Comparison of ENCODE assay signal across 19 cellular contexts in genomic region chr1:41274827-41275519, GRCh38. TPM values are rescaled to one million over a fixed set of nuclear protein-coding genes. Genes with fewer than 3 reads are reported as not detected.
DNase-seq lines count a peak whose midpoint lies in the region; ATAC-seq, FAIRE-seq and TF ChIP-seq lines count a peak whose summit lies in the region.
"Had no signal": no experiment of that assay in that cellular context is flagged by ENCODE, and none has a peak within 500 bp of the region (broad histone marks: within the 10 kb centered on the region; RNA-seq: fewer than 3 reads in every experiment).

No MANE protein-coding gene starts in this region.

- no peaks in the 10 kb centered on the region for H3K79me2 ChIP-seq in HepG2 (ENCODE audit: insufficient read depth, low read length)

- DNase-seq in right lobe of liver = no peak
- DNase-seq in HepG2 (ENCODE audit: low spot score) = no peak
- peak; percentile 87 for DNase-seq in SIG-M5 (lab: John Stamatoyannopoulos, UW)
- DNase-seq in glutamatergic neuron = no peak
- DNase-seq in upper lobe of right lung = no peak
- no peak for DNase-seq in activated CD8-positive, alpha-beta memory T cell treated with anti-CD3 and anti-CD28 coated beads, Interleukin-2, amount 50 U/mL, for 4 hours
- no peak for DNase-seq in left colon
- DNase-seq: activated CD4-positive, alpha-beta memory T cell treated with anti-CD3 and anti-CD28 coated beads, Interleukin-2, amount 10 ng/mL, durations not matched to agents 7 days and 5 days; kidney glomerular epithelial cell; MM.1S; NCI-H2107; NCI-H748 treated with DMSO at 0.1 percent for 48 hours; Peyer's patch; T-cell had no signal

- POLR2A ChIA-PET in HepG2 (lab: Yijun Ruan, JAX) = no interaction called here

- TF ChIP-seq POLR2A in right lobe of liver (IDR thresholded peaks at IDR 0.05) (no peak), HepG2 (IDR thresholded peaks at IDR 0.05; ENCODE audit: insufficient read depth in 1 of 2, low read depth in 2 of 2, low read length in 2 of 2) (no peak)

- in situ Hi-C loops in HepG2 (cut with HindIII; ENCODE audit: extremely low pct_ligation_motif_present, low pct_unique_long_range_greater_than_20kb) = no loop called here

- no TSS peak for BruUV-seq in HepG2 (replicated peaks; lab: Mats Ljungman, UMichigan)

- no peaks in the 10 kb centered on the region for H3K4me1 ChIP-seq in right lobe of liver
- no peaks in the 10 kb centered on the region for H3K4me1 ChIP-seq in HepG2 (ENCODE audit: insufficient read depth, low read length)
- H3K4me1 ChIP-seq in upper lobe of right lung = no peaks in the 10 kb centered on the region
- H3K4me1 ChIP-seq: breast epithelium, Peyer's patch had no signal

- intact Hi-C loops in right lobe of liver (cut with DNase I) (loop anchor here in 1 of 2 donors (5.0 kb wide), 1 partner anchor 142 kb away; no protein-coding TSS in a partner anchor), HepG2 (cut with micrococcal nuclease; ENCODE audit: unreplicated experiment) (no loop called here), upper lobe of right lung (cut with DNase I) (loop anchor here (5.0 kb wide), 1 partner anchor 142 kb away; no protein-coding TSS in a partner anchor), left colon (cut with DNase I, micrococcal nuclease) (loop anchor here (5.0 to 10.0 kb wide), 2 partner anchors 140 to 142 kb away; no protein-coding TSS in a partner anchor)

- no peak for TF ChIP-seq RAD21 in HepG2 (CRISPR knock-in tag; IDR thresholded peaks at IDR 0.05)

- no peak overlapping the region for H3K4me3 ChIP-seq in right lobe of liver
- H3K4me3 ChIP-seq in HepG2 (replicated peaks in 1 of 3; ENCODE audit: insufficient read depth in 1 of 3, low read depth in 2 of 3, low read length in 3 of 3) = no peak overlapping the region
- no peak overlapping the region for H3K4me3 ChIP-seq in upper lobe of right lung
- H3K4me3 ChIP-seq: breast epithelium, esophagus muscularis mucosa, mucosa of descending colon, Peyer's patch had no signal

- H3K27me3 Mint-ChIP-seq in glutamatergic neuron (ENCODE audit: unreplicated experiment) = peaks cover 4% of the 10 kb centered on the region

- no peaks in the 10 kb centered on the region for H4K20me1 ChIP-seq in HepG2 (ENCODE audit: insufficient read depth, low read length)

- H3K27ac ChIP-seq in right lobe of liver = no peak overlapping the region
- H3K27ac ChIP-seq in HepG2 (ENCODE audit: extremely low read length, insufficient read depth, low read length) = no peak overlapping the region
- H3K27ac ChIP-seq in upper lobe of right lung = no peak overlapping the region
- H3K27ac ChIP-seq: breast epithelium, esophagus muscularis mucosa, Peyer's patch, VCaP had no signal

- no peak overlapping the region for H3K9ac ChIP-seq in HepG2 (ENCODE audit: insufficient read depth, low read depth, low read length)

- peak overlapping the region; percentile 53 for H3K4me3 Mint-ChIP-seq in glutamatergic neuron (ENCODE audit: unreplicated experiment)
- H3K4me3 Mint-ChIP-seq: activated CD4-positive, alpha-beta memory T cell treated with anti-CD3 and anti-CD28 coated beads, Interleukin-2, amount 10 ng/mL, durations not matched to agents 7 days and 5 days; T-cell had no signal

- H3K9me3 Mint-ChIP-seq in glutamatergic neuron (ENCODE audit: unreplicated experiment) = peaks cover 5% of the 10 kb centered on the region
- H3K9me3 Mint-ChIP-seq: activated CD4-positive, alpha-beta memory T cell treated with anti-CD3 and anti-CD28 coated beads, Interleukin-2, amount 10 ng/mL, durations not matched to agents 7 days and 5 days; T-cell had no signal

- no peak for FAIRE-seq in HepG2 (lab: Jason Lieb, UNC)

- no peak for TF ChIP-seq EP300 in HepG2 (IDR thresholded peaks at IDR 0.05; ENCODE audit: low read depth in 2 of 2, low read length in 2 of 2)
- no peak for TF ChIP-seq EP300 in HepG2 (CRISPR knock-in tag; IDR thresholded peaks at IDR 0.05; ENCODE audit: borderline replicate concordance)

- peaks cover 32% of the 10 kb centered on the region for H3K4me1 Mint-ChIP-seq in glutamatergic neuron (ENCODE audit: low read depth, unreplicated experiment)
- H3K4me1 Mint-ChIP-seq: activated CD4-positive, alpha-beta memory T cell treated with anti-CD3 and anti-CD28 coated beads, Interleukin-2, amount 10 ng/mL, durations not matched to agents 7 days and 5 days; T-cell had no signal

- ATAC-seq in right lobe of liver (peak in 3 of 4 donors; percentile 32 to 47 (median 43)), HepG2 (no peak), upper lobe of right lung (peak; percentile 80), HG02840 (IDR thresholded peaks at IDR 0.05; ENCODE audit: low FRiP score, unreplicated experiment) (no peak), left colon (no peak)
- ATAC-seq: mucosa of descending colon, T-cell had no signal

- 50% methylated on average over 4 of the region's 4 CpGs for WGBS in right lobe of liver (ENCODE audit: insufficient coverage, low coverage, low lambda C conversion rate, missing lambda C conversion rate)
- WGBS in HepG2 (ENCODE audit: low lambda C conversion rate) = 13% methylated on average over 4 of the region's 4 CpGs

- TF ChIP-seq CTCF in right lobe of liver (IDR thresholded peaks at IDR 0.05) (no peak), HepG2 (CRISPR knock-in tag; IDR thresholded peaks at IDR 0.05) (no peak), glutamatergic neuron (IDR thresholded peaks at IDR 0.05; ENCODE audit: partially characterized antibody, unreplicated experiment) (no peak), upper lobe of right lung (IDR thresholded peaks at IDR 0.05) (no peak)

- peak overlapping the region; percentile 71 for H3K27ac Mint-ChIP-seq in glutamatergic neuron (ENCODE audit: unreplicated experiment)
- H3K27ac Mint-ChIP-seq: activated CD4-positive, alpha-beta memory T cell treated with anti-CD3 and anti-CD28 coated beads, Interleukin-2, amount 10 ng/mL, durations not matched to agents 7 days and 5 days; T-cell had no signal

- CTCF ChIA-PET in HepG2 (lab: Yijun Ruan, JAX; ENCODE audit: low intra/inter-chr PET ratio, low total read pairs) = no interaction called here

- no peaks in the 10 kb centered on the region for H3K36me3 ChIP-seq in right lobe of liver
- H3K36me3 ChIP-seq in HepG2 (replicated peaks in 1 of 2; ENCODE audit: control insufficient read depth in 1 of 2, insufficient read depth in 2 of 2, low read length in 2 of 2) = no peaks in the 10 kb centered on the region
- no peaks in the 10 kb centered on the region for H3K36me3 ChIP-seq in upper lobe of right lung
- H3K36me3 ChIP-seq: breast epithelium, esophagus muscularis mucosa, Peyer's patch had no signal

- H3K27me3 ChIP-seq in right lobe of liver (no peaks in the 10 kb centered on the region), HepG2 (ENCODE audit: control insufficient read depth in 1 of 2, insufficient read depth in 2 of 2, low read length in 2 of 2) (peaks cover 3 to 15% of the 10 kb centered on the region in 2 experiments; a peak in 2 of 5 replicates), upper lobe of right lung (peaks cover 13% of the 10 kb centered on the region)
- H3K27me3 ChIP-seq: breast epithelium, Peyer's patch had no signal

- no peak overlapping the region for H2AFZ ChIP-seq in HepG2 (ENCODE audit: low read length)

- H3K4me2 ChIP-seq in HepG2 (ENCODE audit: low read depth, low read length) = no peak overlapping the region

- no peaks in the 10 kb centered on the region for H3K36me3 Mint-ChIP-seq in glutamatergic neuron (ENCODE audit: unreplicated experiment)
- H3K36me3 Mint-ChIP-seq: T-cell had no signal

- no peaks in the 10 kb centered on the region for H3K9me3 ChIP-seq in right lobe of liver
- H3K9me3 ChIP-seq in HepG2 (ENCODE audit: low read length) = no peaks in the 10 kb centered on the region
- no peaks in the 10 kb centered on the region for H3K9me3 ChIP-seq in upper lobe of right lung
- H3K9me3 ChIP-seq: breast epithelium, esophagus muscularis mucosa, mucosa of descending colon, Peyer's patch had no signal

TF ChIP-seq in HepG2, 621 proteins besides CTCF, POLR2A, EP300 and RAD21:
- TF ChIP-seq SPEN (CRISPR knock-in tag; IDR thresholded peaks at IDR 0.05; ENCODE audit: low read depth) (no peak), POLR2AphosphoS5 (IDR thresholded peaks at IDR 0.05; ENCODE audit: low read depth, low read length) (no peak), ZNF569 (CRISPR knock-in tag; IDR thresholded peaks at IDR 0.05; ENCODE audit: borderline replicate concordance) (no peak), ZKSCAN1 (IDR thresholded peaks at IDR 0.05; ENCODE audit: low read length) (no peak), ZNF556 (CRISPR knock-in tag; IDR thresholded peaks at IDR 0.05; ENCODE audit: borderline replicate concordance) (no peak)

RNA-seq across cellular contexts. Expression of gene SCMH1, which starts 32.9 kb away (rescaled TPM):
- total RNA-seq in right lobe of liver (10 to 100 TPM in 4 of 6 experiments, 1 to 10 TPM in 2; 6.6 to 16.9 (median 13.1) TPM), HepG2 (2016; rRNA removed; fragmentation: Illumina TruSeq; extraction: Trizol) (35.5 and 41.8 TPM in 2 replicates), glutamatergic neuron (ENCODE audit: unreplicated experiment) (17.8 TPM), upper lobe of right lung (37.2 TPM), left colon (10 to 100 TPM; 24.1 to 34.3 TPM)
- total RNA-seq in HepG2 (2016; cell fraction: cytosol; rRNA removed; fragmentation: Illumina TruSeq; extraction: Trizol; ENCODE audit: low read depth) = 51.7 and 53.7 TPM in 2 replicates
- 31.9 and 37.4 TPM in 2 replicates for total RNA-seq in HepG2 (2016; cell fraction: insoluble cytoplasmic fraction; rRNA removed; fragmentation: Illumina TruSeq; extraction: Trizol)
- 75.2 and 75.8 TPM in 2 replicates for total RNA-seq in HepG2 (2016; cell fraction: membrane; rRNA removed; fragmentation: Illumina TruSeq; extraction: Trizol)
- total RNA-seq in HepG2 (2016; cell fraction: nucleus; rRNA removed; fragmentation: Illumina TruSeq; extraction: Trizol) = 42.3 and 50.1 TPM in 2 replicates
- 52.6 and 63.5 TPM in 2 replicates for polyA plus RNA-seq in HepG2 (2011; rRNA removed)
- polyA plus RNA-seq in HepG2 (2011; cell fraction: cytosol; rRNA removed) = 35.2 and 35.4 TPM in 2 replicates
- polyA plus RNA-seq in HepG2 (2011; cell fraction: nucleus; rRNA removed) = 95.4 and 97.7 TPM in 2 replicates
- 33.2 and 35.5 TPM in 2 replicates for polyA plus RNA-seq in HepG2 (2012)
- polyA plus RNA-seq in HepG2 (2016; cell fraction: cytosol; fragmentation: Illumina TruSeq; extraction: Trizol; ENCODE audit: low read depth) = 40.3 and 41.7 TPM in 2 replicates
- polyA plus RNA-seq in HepG2 (2016; cell fraction: insoluble cytoplasmic fraction; fragmentation: Illumina TruSeq; extraction: Trizol; ENCODE audit: low read depth) = 41.7 and 46.8 TPM in 2 replicates
- 78.2 and 89.1 TPM in 2 replicates for polyA plus RNA-seq in HepG2 (2016; cell fraction: membrane; fragmentation: Illumina TruSeq; extraction: Trizol; ENCODE audit: low read depth)
- 74.6 and 86.2 TPM in 2 replicates for polyA plus RNA-seq in HepG2 (2016; cell fraction: nucleus; fragmentation: Illumina TruSeq; extraction: Trizol; ENCODE audit: insufficient read depth, low read depth)
- 44.1 and 74.8 TPM in 2 replicates for polyA minus RNA-seq in HepG2 (2011; rRNA and poly(A)+ RNA removed; ENCODE audit: low replicate concordance)
- polyA minus RNA-seq in HepG2 (2011; cell fraction: cytosol; rRNA and poly(A)+ RNA removed) = 14.4 and 16.0 TPM in 2 replicates
- polyA minus RNA-seq in HepG2 (2011; cell fraction: nucleus; rRNA and poly(A)+ RNA removed) = 46.4 and 64.5 TPM in 2 replicates

Comparison
In these comparisons a context has a peak if more than half of its experiments do, and no peak if none do; other contexts are left out.
1. ATAC-seq: peak in right lobe of liver (3 of 4) and upper lobe of right lung (single experiment); none in HepG2 (single experiment), HG02840 (single experiment) and left colon (single experiment).